ENCODE assay signal across 26 cellular contexts in genomic region chr4:121873604-121874003, GRCh38. TPM values are rescaled to one million over a fixed set of nuclear protein-coding genes. Genes with fewer than 3 reads are reported as not detected.
DNase-seq lines count a peak whose midpoint lies in the region; ATAC-seq and TF ChIP-seq lines count a peak whose summit lies in the region.
"Had no signal": no experiment of that assay in that cellular context is flagged by ENCODE, and none has a peak within 500 bp of the region (broad histone marks: within the 10 kb centered on the region; RNA-seq: fewer than 3 reads in every experiment).

No MANE protein-coding gene starts in this region.

- no peaks in the 10 kb centered on the region for H3K9me2 ChIP-seq in MM.1S (replicated peaks; ENCODE audit: insufficient read depth, low read length)

- H3F3A ChIP-seq in MM.1S (ENCODE audit: insufficient read depth, low read length): peaks cover 11% of the 10 kb centered on the region
- H3F3A ChIP-seq in smooth muscle cell (ENCODE audit: low read depth): no peaks in the 10 kb centered on the region

- H3K27me3 ChIP-seq in MM.1S (replicated peaks; ENCODE audit: insufficient read depth, low read length): no peaks in the 10 kb centered on the region
- no peaks in the 10 kb centered on the region for H3K27me3 ChIP-seq in smooth muscle cell (ENCODE audit: low read depth)
- H3K27me3 ChIP-seq: BLaER1, cardiac muscle cell, SJSA1, testis had no signal

- H3K4me3 Mint-ChIP-seq in activated CD8-positive, alpha-beta T cell treated with anti-CD3 and anti-CD28 coated beads for 36 hours: no peak overlapping the region
- no peak overlapping the region for H3K4me3 Mint-ChIP-seq in activated CD8-positive, alpha-beta T cell treated with anti-CD3 and anti-CD28 coated beads, Interleukin-2, amount 10 ng/mL, durations not matched to agents 7 days and 5 days
- H3K4me3 Mint-ChIP-seq: dendritic cell treated with granulocyte-macrophage colony-stimulating factor and Interleukin-4, amounts not matched to agents 40 ng/mL and 50 ng/mL, for 4 days; natural killer cell treated with Interleukin-12 subunit alpha and Interleukin-12 subunit beta and Interleukin-15 and Interleukin-18, amount 100 ng/mL, for 72 hours; stimulated activated effector memory CD8-positive, alpha-beta T cell treated with anti-CD3 and anti-CD28 coated beads, Interleukin-12 subunit alpha, Interleukin-12 subunit beta, amount 100 ng/mL, for 72 hours had no signal

- ATAC-seq in activated CD8-positive, alpha-beta T cell treated with anti-CD3 and anti-CD28 coated beads for 36 hours: no peak
- ATAC-seq in activated CD8-positive, alpha-beta T cell treated with anti-CD3 and anti-CD28 coated beads, Interleukin-2, amount 10 ng/mL, durations not matched to agents 7 days and 5 days: no peak
- ATAC-seq: foreskin keratinocyte; natural killer cell treated with Interleukin-12 subunit alpha and Interleukin-12 subunit beta and Interleukin-15 and Interleukin-18, amount 100 ng/mL, for 72 hours; PC-3; sciatic nerve; stimulated activated effector memory CD8-positive, alpha-beta T cell treated with anti-CD3 and anti-CD28 coated beads, Interleukin-12 subunit alpha, Interleukin-12 subunit beta, amount 100 ng/mL, for 72 hours had no signal

- CTCF ChIA-PET in activated CD8-positive, alpha-beta T cell treated with anti-CD3 and anti-CD28 coated beads for 36 hours (lab: Charles Lee): no interaction called here
- CTCF ChIA-PET in activated CD8-positive, alpha-beta T cell treated with anti-CD3 and anti-CD28 coated beads, Interleukin-2, amount 10 ng/mL, durations not matched to agents 7 days and 5 days (lab: Charles Lee): no interaction called here

- H3K9me3 ChIP-seq in MM.1S (replicated peaks; ENCODE audit: insufficient read depth, low read length) (no peaks in the 10 kb centered on the region), smooth muscle cell (replicated peaks; ENCODE audit: low read depth) (no peaks in the 10 kb centered on the region)
- H3K9me3 ChIP-seq: BLaER1, SJSA1, testis had no signal

- no peak overlapping the region for H3K27ac Mint-ChIP-seq in activated CD8-positive, alpha-beta T cell treated with anti-CD3 and anti-CD28 coated beads for 36 hours
- H3K27ac Mint-ChIP-seq in activated CD8-positive, alpha-beta T cell treated with anti-CD3 and anti-CD28 coated beads, Interleukin-2, amount 10 ng/mL, durations not matched to agents 7 days and 5 days: no peak overlapping the region
- H3K27ac Mint-ChIP-seq: dendritic cell treated with granulocyte-macrophage colony-stimulating factor and Interleukin-4, amounts not matched to agents 40 ng/mL and 50 ng/mL, for 4 days; natural killer cell treated with Interleukin-12 subunit alpha and Interleukin-12 subunit beta and Interleukin-15 and Interleukin-18, amount 100 ng/mL, for 72 hours; stimulated activated effector memory CD8-positive, alpha-beta T cell treated with anti-CD3 and anti-CD28 coated beads, Interleukin-12 subunit alpha, Interleukin-12 subunit beta, amount 100 ng/mL, for 72 hours had no signal

- no peak overlapping the region for H3K9ac ChIP-seq in MM.1S (ENCODE audit: low read length)
- no peak overlapping the region for H3K9ac ChIP-seq in smooth muscle cell (ENCODE audit: low read depth)
- H3K9ac ChIP-seq: BLaER1 had no signal

- H3K4me1 Mint-ChIP-seq in activated CD8-positive, alpha-beta T cell treated with anti-CD3 and anti-CD28 coated beads for 36 hours (ENCODE audit: low read depth): peaks cover 13% of the 10 kb centered on the region
- H3K4me1 Mint-ChIP-seq in activated CD8-positive, alpha-beta T cell treated with anti-CD3 and anti-CD28 coated beads, Interleukin-2, amount 10 ng/mL, durations not matched to agents 7 days and 5 days (ENCODE audit: low read depth): peaks cover 18% of the 10 kb centered on the region

- no peak for TF ChIP-seq POLR2A in erythroblast (IDR thresholded peaks at IDR 0.05; ENCODE audit: low read length)

- H3K4me3 ChIP-seq in MM.1S (ENCODE audit: low read length): no peak overlapping the region
- H3K4me3 ChIP-seq in smooth muscle cell: no peak overlapping the region
- H3K4me3 ChIP-seq: BLaER1, cardiac muscle cell, SJSA1, testis had no signal

- H3K4me1 ChIP-seq in MM.1S (ENCODE audit: low read length) (peaks cover 12% of the 10 kb centered on the region), smooth muscle cell (ENCODE audit: low read depth) (peaks cover 4% of the 10 kb centered on the region)
- H3K4me1 ChIP-seq: foreskin keratinocyte, SJSA1, testis had no signal

- H2AFZ ChIP-seq in MM.1S (ENCODE audit: low read length) (no peak overlapping the region), smooth muscle cell (ENCODE audit: low read depth) (peak overlapping the region; percentile 50)

- H3K27me3 Mint-ChIP-seq in activated CD8-positive, alpha-beta T cell treated with anti-CD3 and anti-CD28 coated beads for 36 hours: peaks cover 17% of the 10 kb centered on the region
- H3K27me3 Mint-ChIP-seq in activated CD8-positive, alpha-beta T cell treated with anti-CD3 and anti-CD28 coated beads, Interleukin-2, amount 10 ng/mL, durations not matched to agents 7 days and 5 days (ENCODE audit: low read depth): peaks cover 28% of the 10 kb centered on the region

- no peak for TF ChIP-seq CTCF in activated CD8-positive, alpha-beta T cell treated with anti-CD3 and anti-CD28 coated beads for 36 hours (IDR thresholded peaks at IDR 0.05)
- TF ChIP-seq CTCF in MM.1S (IDR thresholded peaks at IDR 0.05; ENCODE audit: low read length): no peak
- no peak for TF ChIP-seq CTCF in smooth muscle cell (IDR thresholded peaks at IDR 0.05; ENCODE audit: borderline replicate concordance, insufficient read depth, poor library complexity, severe bottlenecking)

- POLR2A ChIA-PET in activated CD8-positive, alpha-beta T cell treated with anti-CD3 and anti-CD28 coated beads for 36 hours (lab: Charles Lee): interaction anchor here (0.7 kb wide), 1 partner anchor 87 kb away, joined by 3 read pairs; no protein-coding TSS in a partner anchor
- POLR2A ChIA-PET in activated CD8-positive, alpha-beta T cell treated with anti-CD3 and anti-CD28 coated beads, Interleukin-2, amount 10 ng/mL, durations not matched to agents 7 days and 5 days (lab: Charles Lee): no interaction called here

- H3K79me2 ChIP-seq in MM.1S (ENCODE audit: low read length): no peaks in the 10 kb centered on the region
- peaks cover 10% of the 10 kb centered on the region for H3K79me2 ChIP-seq in smooth muscle cell (ENCODE audit: low read depth)

- H3K27ac ChIP-seq in MM.1S (ENCODE audit: low read length) (no peak overlapping the region), smooth muscle cell (ENCODE audit: low read depth) (no peak overlapping the region)
- H3K27ac ChIP-seq: BLaER1, cardiac muscle cell, foreskin keratinocyte, HL-60, SJSA1, testis, VCaP had no signal

- peak; percentile 40 for DNase-seq in activated CD8-positive, alpha-beta T cell treated with anti-CD3 and anti-CD28 coated beads for 36 hours
- no peak for DNase-seq in activated CD8-positive, alpha-beta T cell treated with anti-CD3 and anti-CD28 coated beads, Interleukin-2, amount 10 ng/mL, durations not matched to agents 7 days and 5 days
- DNase-seq in MM.1S (peak; percentile 67), erythroblast (lab: John Stamatoyannopoulos, UW) (peak; percentile 8 to 33), smooth muscle cell (lab: John Stamatoyannopoulos, UW; ENCODE audit: unreplicated experiment) (no peak), SIG-M5 treated with dmso at 0.1 percent for 504 hours (lab: John Stamatoyannopoulos, UW; ENCODE audit: unreplicated experiment) (no peak), Kasumi-1 (lab: John Stamatoyannopoulos, UW) (no peak), amniotic stem cell (lab: John Stamatoyannopoulos, UW) (no peak)
- DNase-seq: activated CD4-positive, alpha-beta T cell treated with anti-CD3 and anti-CD28 coated beads, Interleukin-2, amount 50 U/mL, for 4 hours; activated gamma-delta T cell treated with Interleukin-2 at 50 U/mL for 16 hours; Calu3; foreskin keratinocyte; mesenchymal stem cell; NCI-H1694; NCI-H748 treated with DMSO at 0.1 percent for 48 hours; PC-3; testis had no signal

- 46% methylated on average over 3 of the region's 3 CpGs for WGBS in smooth muscle cell (ENCODE audit: low lambda C conversion rate)

- no peaks in the 10 kb centered on the region for H3K36me3 ChIP-seq in MM.1S (replicated peaks; ENCODE audit: insufficient read depth, low read length)
- no peaks in the 10 kb centered on the region for H3K36me3 ChIP-seq in smooth muscle cell (ENCODE audit: low read depth)
- H3K36me3 ChIP-seq: BLaER1, SJSA1 had no signal

- H4K20me1 ChIP-seq in MM.1S (ENCODE audit: insufficient read depth, low read length) (no peaks in the 10 kb centered on the region), smooth muscle cell (ENCODE audit: low read depth) (no peaks in the 10 kb centered on the region)
- H4K20me1 ChIP-seq: BLaER1 had no signal

- intact Hi-C loops in activated CD8-positive, alpha-beta T cell treated with anti-CD3 and anti-CD28 coated beads for 36 hours (cut with micrococcal nuclease): no loop called here

- no peaks in the 10 kb centered on the region for H3K9me3 Mint-ChIP-seq in activated CD8-positive, alpha-beta T cell treated with anti-CD3 and anti-CD28 coated beads for 36 hours
- no peaks in the 10 kb centered on the region for H3K9me3 Mint-ChIP-seq in activated CD8-positive, alpha-beta T cell treated with anti-CD3 and anti-CD28 coated beads, Interleukin-2, amount 10 ng/mL, durations not matched to agents 7 days and 5 days (ENCODE audit: insufficient read depth)
- H3K9me3 Mint-ChIP-seq: dendritic cell treated with granulocyte-macrophage colony-stimulating factor and Interleukin-4, amounts not matched to agents 40 ng/mL and 50 ng/mL, for 4 days; natural killer cell treated with Interleukin-12 subunit alpha and Interleukin-12 subunit beta and Interleukin-15 and Interleukin-18, amount 100 ng/mL, for 72 hours; stimulated activated effector memory CD8-positive, alpha-beta T cell treated with anti-CD3 and anti-CD28 coated beads, Interleukin-12 subunit alpha, Interleukin-12 subunit beta, amount 100 ng/mL, for 72 hours had no signal

- H3K4me2 ChIP-seq in MM.1S (ENCODE audit: low read depth, low read length) (peak overlapping the region; percentile 10; the same call in 1 of the 2 replicates), smooth muscle cell (no peak overlapping the region)
- H3K4me2 ChIP-seq: BLaER1 had no signal

- H3K36me3 Mint-ChIP-seq in activated CD8-positive, alpha-beta T cell treated with anti-CD3 and anti-CD28 coated beads for 36 hours (ENCODE audit: low read depth): no peaks in the 10 kb centered on the region
- peaks cover 3% of the 10 kb centered on the region for H3K36me3 Mint-ChIP-seq in activated CD8-positive, alpha-beta T cell treated with anti-CD3 and anti-CD28 coated beads, Interleukin-2, amount 10 ng/mL, durations not matched to agents 7 days and 5 days (ENCODE audit: low read depth)
- H3K36me3 Mint-ChIP-seq: natural killer cell treated with Interleukin-12 subunit alpha and Interleukin-12 subunit beta and Interleukin-15 and Interleukin-18, amount 100 ng/mL, for 72 hours; stimulated activated effector memory CD8-positive, alpha-beta T cell treated with anti-CD3 and anti-CD28 coated beads, Interleukin-12 subunit alpha, Interleukin-12 subunit beta, amount 100 ng/mL, for 72 hours had no signal

RNA-seq across cellular contexts. Expression of gene BBS7, which starts 3.3 kb away (rescaled TPM):
- 10 to 100 TPM; 12.7 to 15.8 TPM for total RNA-seq in activated CD8-positive, alpha-beta T cell treated with anti-CD3 and anti-CD28 coated beads for 36 hours
- 10 to 100 TPM; 16.4 to 18.5 TPM for total RNA-seq in activated CD8-positive, alpha-beta T cell treated with anti-CD3 and anti-CD28 coated beads, Interleukin-2, amount 10 ng/mL, durations not matched to agents 7 days and 5 days
- 16.7 and 26.4 TPM in 2 replicates for total RNA-seq in smooth muscle cell
- 17.7 and 19.2 TPM in 2 replicates for polyA plus RNA-seq in smooth muscle cell

RNA-seq across cellular contexts. Expression of gene CCNA2, which starts 49.9 kb away (rescaled TPM):
- total RNA-seq in activated CD8-positive, alpha-beta T cell treated with anti-CD3 and anti-CD28 coated beads for 36 hours: 100 to 1,000 TPM; 102 to 105 TPM
- 100 to 1,000 TPM; 131 to 132 TPM for total RNA-seq in activated CD8-positive, alpha-beta T cell treated with anti-CD3 and anti-CD28 coated beads, Interleukin-2, amount 10 ng/mL, durations not matched to agents 7 days and 5 days
- 21.4 and 22.5 TPM in 2 replicates for total RNA-seq in smooth muscle cell
- polyA plus RNA-seq in smooth muscle cell: 13.0 and 16.2 TPM in 2 replicates

Comparison
In these comparisons a context has a peak if more than half of its experiments do, and no peak if none do; other contexts are left out.
1. DNase-seq: peak in activated CD8-positive, alpha-beta T cell treated with anti-CD3 and anti-CD28 coated beads for 36 hours (single experiment), MM.1S (single experiment) and erythroblast (2 of 2); none in activated CD8-positive, alpha-beta T cell treated with anti-CD3 and anti-CD28 coated beads, Interleukin-2, amount 10 ng/mL, durations not matched to agents 7 days and 5 days (single experiment), smooth muscle cell (single experiment), SIG-M5 treated with dmso at 0.1 percent for 504 hours (single experiment), Kasumi-1 (0 of 2) and amniotic stem cell (single experiment).